Comparison of ENCODE assay signal across 1 cellular context in genomic region chr4:128470492-128471053, GRCh38.
TF ChIP-seq lines count a peak whose summit lies in the region.

No MANE protein-coding gene starts in this region.

TF ChIP-seq in IMR-90, 13 proteins besides CTCF, POLR2A, EP300 and RAD21 (continued from another document):
- TF ChIP-seq USF2 (IDR thresholded peaks at IDR 0.05; ENCODE audit: low read depth, low read length) (no peak), MAFK (IDR thresholded peaks at IDR 0.05; ENCODE audit: low read depth, low read length) (no peak), CEBPB (IDR thresholded peaks at IDR 0.05; ENCODE audit: low read depth, low read length) (no peak), RFX5 (IDR thresholded peaks at IDR 0.05; ENCODE audit: low read depth, low read length) (no peak), ELK1 (IDR thresholded peaks at IDR 0.05; ENCODE audit: borderline replicate concordance, low read depth, low read length) (no peak), MXI1 (IDR thresholded peaks at IDR 0.05; ENCODE audit: borderline replicate concordance, low read depth, low read length) (no peak), MAZ (IDR thresholded peaks at IDR 0.05; ENCODE audit: borderline replicate concordance, low read depth, low read length) (no peak), SMC3 (IDR thresholded peaks at IDR 0.05; ENCODE audit: low read depth, low read length) (no peak), NFE2L2 (IDR thresholded peaks at IDR 0.05; ENCODE audit: low read depth, low read length) (no peak)
